Comparison of ENCODE assay signal across 22 cellular contexts in the genomic region with DNA sequence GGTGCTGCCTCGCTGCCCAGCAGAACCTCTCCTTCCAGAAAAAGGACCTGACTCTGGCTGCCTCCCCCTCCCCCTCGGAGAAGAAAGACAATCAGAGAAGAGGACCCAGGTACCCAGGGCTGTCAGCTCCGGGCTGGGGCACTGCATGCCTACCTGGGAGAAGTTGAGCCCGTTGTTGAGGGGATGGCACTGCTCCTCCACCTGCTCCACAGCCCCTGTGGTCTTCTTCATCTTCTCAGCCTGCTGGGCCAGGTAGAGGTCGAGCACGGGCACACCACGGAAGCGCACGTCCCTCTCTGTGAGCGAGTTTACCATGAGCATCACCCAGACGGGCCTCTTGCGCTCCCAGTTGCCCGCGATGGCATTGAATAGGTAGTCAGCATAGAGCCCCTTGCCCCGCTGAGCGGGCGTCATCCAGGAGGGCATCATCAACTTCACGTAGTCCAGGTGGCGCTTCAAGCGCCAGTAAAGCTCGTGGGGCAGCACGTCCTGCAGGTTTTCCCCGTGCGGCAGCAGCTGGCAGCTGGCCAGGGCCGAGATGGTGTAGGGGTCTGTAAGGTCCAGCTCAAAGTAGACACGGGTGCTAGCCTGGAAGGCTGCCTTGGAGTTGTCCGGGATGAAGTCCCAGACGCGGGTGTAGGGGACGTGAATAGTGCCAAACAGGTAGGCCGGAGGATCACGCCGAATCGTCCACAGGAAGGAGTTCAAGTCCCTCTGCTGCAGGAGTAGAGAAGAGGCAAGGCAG. TPM values are rescaled to one million over a fixed set of nuclear protein-coding genes. Genes with fewer than 3 reads are reported as not detected.
"Had no signal": no experiment of that assay in that cellular context is flagged by ENCODE, and none has a peak within 500 bp of the region (broad histone marks: within the 10 kb centered on the region; RNA-seq: fewer than 3 reads in every experiment).

No MANE protein-coding gene starts in this region.

- H3K27ac Mint-ChIP-seq: activated CD4-positive, alpha-beta T cell treated with anti-CD3 and anti-CD28 coated beads for 36 hours; activated naive CD8-positive, alpha-beta T cell treated with anti-CD3 and anti-CD28 coated beads, Interleukin-2, amount 10 ng/mL, durations not matched to agents 7 days and 5 days; natural killer cell; stimulated activated effector memory CD8-positive, alpha-beta T cell treated with anti-CD3 and anti-CD28 coated beads, Interleukin-12 subunit alpha, Interleukin-12 subunit beta, amount 100 ng/mL, for 72 hours had no signal

- H3K4me3 ChIP-seq: gastrocnemius medialis, heart left ventricle, psoas muscle, right lobe of liver, SK-N-MC, smooth muscle cell, stomach, upper lobe of right lung had no signal

- H3K4me3 Mint-ChIP-seq: activated CD4-positive, alpha-beta T cell treated with anti-CD3 and anti-CD28 coated beads for 36 hours; activated naive CD8-positive, alpha-beta T cell treated with anti-CD3 and anti-CD28 coated beads, Interleukin-2, amount 10 ng/mL, durations not matched to agents 7 days and 5 days; natural killer cell; stimulated activated effector memory CD8-positive, alpha-beta T cell treated with anti-CD3 and anti-CD28 coated beads, Interleukin-12 subunit alpha, Interleukin-12 subunit beta, amount 100 ng/mL, for 72 hours had no signal

- H3K36me3 Mint-ChIP-seq: activated naive CD8-positive, alpha-beta T cell treated with anti-CD3 and anti-CD28 coated beads, Interleukin-2, amount 10 ng/mL, durations not matched to agents 7 days and 5 days; natural killer cell; stimulated activated effector memory CD8-positive, alpha-beta T cell treated with anti-CD3 and anti-CD28 coated beads, Interleukin-12 subunit alpha, Interleukin-12 subunit beta, amount 100 ng/mL, for 72 hours had no signal

- DNase-seq: activated CD4-positive, alpha-beta T cell treated with anti-CD3 and anti-CD28 coated beads for 36 hours; activated CD4-positive, alpha-beta T cell treated with anti-CD3 and anti-CD28 coated beads, Interleukin-2, amount 50 U/mL, for 48 hours; activated naive CD4-positive, alpha-beta T cell; activated naive CD8-positive, alpha-beta T cell treated with anti-CD3 and anti-CD28 coated beads, Interleukin-2, amount 10 ng/mL, durations not matched to agents 7 days and 5 days; activated T-cell treated with anti-CD3 and anti-CD28 coated beads for 4 hours; amygdala; brain microvascular endothelial cell; central memory CD4-positive, alpha-beta T cell; gastrocnemius medialis; heart left ventricle; mesenchymal stem cell; natural killer cell; stimulated activated CD4-positive, alpha-beta T cell treated with anti-CD3 and anti-CD28 coated beads, Interleukin-4, amount 100 ng/mL, for 1 hour; stomach; upper lobe of right lung had no signal

- H3K27ac ChIP-seq: brain microvascular endothelial cell, psoas muscle, SK-N-MC, upper lobe of right lung had no signal

- H3K27me3 ChIP-seq: right lobe of liver had no signal

- ATAC-seq: activated CD4-positive, alpha-beta T cell treated with anti-CD3 and anti-CD28 coated beads for 36 hours; esophagus mucosa; gastrocnemius medialis; heart left ventricle; natural killer cell; psoas muscle; stimulated activated effector memory CD8-positive, alpha-beta T cell treated with anti-CD3 and anti-CD28 coated beads, Interleukin-12 subunit alpha, Interleukin-12 subunit beta, amount 100 ng/mL, for 72 hours; upper lobe of right lung had no signal

- H3K9me3 Mint-ChIP-seq: activated naive CD8-positive, alpha-beta T cell treated with anti-CD3 and anti-CD28 coated beads, Interleukin-2, amount 10 ng/mL, durations not matched to agents 7 days and 5 days; natural killer cell; stimulated activated effector memory CD8-positive, alpha-beta T cell treated with anti-CD3 and anti-CD28 coated beads, Interleukin-12 subunit alpha, Interleukin-12 subunit beta, amount 100 ng/mL, for 72 hours had no signal

- H3K36me3 ChIP-seq: brain microvascular endothelial cell, gastrocnemius medialis, heart left ventricle, right lobe of liver, stomach, upper lobe of right lung had no signal

- H3K9me3 ChIP-seq: gastrocnemius medialis, heart left ventricle, psoas muscle, right lobe of liver, stomach, upper lobe of right lung had no signal

RNA-seq across cellular contexts. Expression of a gene that starts 3.1 kb away (rescaled TPM):
- total RNA-seq: activated CD4-positive, alpha-beta T cell treated with anti-CD3 and anti-CD28 coated beads for 36 hours; activated naive CD8-positive, alpha-beta T cell treated with anti-CD3 and anti-CD28 coated beads, Interleukin-2, amount 10 ng/mL, durations not matched to agents 7 days and 5 days; natural killer cell; T-helper 2 cell treated with Interferon-gamma antibody and Interleukin-4, amounts not matched to agents 100 ng/mL and 5 ng/mL, for 36 hours had no signal
